ENCODE assay signal across 22 cellular contexts in the genomic region with DNA sequence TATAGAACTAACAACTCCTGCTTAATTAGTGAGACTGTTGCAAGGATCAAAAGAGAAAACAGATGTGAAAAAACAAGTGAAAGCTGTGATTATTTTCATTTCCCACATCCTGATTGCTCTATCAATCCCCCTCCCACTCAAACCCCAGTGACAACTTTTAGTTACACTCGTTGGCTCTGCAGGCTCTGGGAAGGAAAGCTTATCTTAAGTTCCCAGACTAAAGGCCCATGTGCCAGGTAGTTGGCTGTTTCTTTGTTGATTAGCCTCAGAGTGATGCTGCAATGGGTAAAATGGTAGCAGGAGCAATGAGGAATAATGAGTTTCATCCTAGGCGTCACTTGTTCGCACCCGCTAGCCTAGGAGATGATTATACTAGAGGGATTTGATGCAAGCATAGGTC.
DNase-seq lines count a peak whose midpoint lies in the region; ATAC-seq, FAIRE-seq and TF ChIP-seq lines count a peak whose summit lies in the region.
"Had no signal": no experiment of that assay in that cellular context is flagged by ENCODE, and none has a peak within 500 bp of the region (broad histone marks: within the 10 kb centered on the region; RNA-seq: fewer than 3 reads in every experiment).

No MANE protein-coding gene starts in this region.

- peak overlapping the region; percentile 98 for H3K27ac Mint-ChIP-seq in astrocyte (ENCODE audit: unreplicated experiment)
- H3K27ac Mint-ChIP-seq: activated CD8-positive, alpha-beta memory T cell treated with anti-CD3 and anti-CD28 coated beads, Interleukin-2, amount 10 ng/mL, durations not matched to agents 7 days and 5 days; stimulated activated memory B cell treated with anti-CD40 and anti-IgM and Interleukin-4, amounts not matched to agents 10 μg/mL and 1 μg/mL and 100 μg/mL, for 72 hours had no signal

- ATAC-seq in GM21825 (IDR thresholded peaks at IDR 0.05; ENCODE audit: unreplicated experiment) = no peak
- ATAC-seq: activated CD8-positive, alpha-beta memory T cell treated with anti-CD3 and anti-CD28 coated beads, Interleukin-2, amount 10 ng/mL, durations not matched to agents 7 days and 5 days; psoas muscle; stimulated activated memory B cell treated with anti-CD40 and anti-IgM and Interleukin-4, amounts not matched to agents 10 μg/mL and 1 μg/mL and 100 μg/mL, for 72 hours had no signal

- H3K4ac ChIP-seq in mesendoderm (ENCODE audit: low read depth, low read length) = no peak overlapping the region

- H3K36me3 Mint-ChIP-seq in astrocyte (ENCODE audit: low read depth, unreplicated experiment) = no peaks in the 10 kb centered on the region
- H3K36me3 Mint-ChIP-seq: activated CD8-positive, alpha-beta memory T cell treated with anti-CD3 and anti-CD28 coated beads, Interleukin-2, amount 10 ng/mL, durations not matched to agents 7 days and 5 days; stimulated activated memory B cell treated with anti-CD40 and anti-IgM and Interleukin-4, amounts not matched to agents 10 μg/mL and 1 μg/mL and 100 μg/mL, for 72 hours had no signal

- H3K79me2 ChIP-seq in astrocyte (ENCODE audit: insufficient read depth, low read length) (no peaks in the 10 kb centered on the region), mesendoderm (ENCODE audit: control insufficient read depth, insufficient read depth, low read length) (no peaks in the 10 kb centered on the region)

- no peaks in the 10 kb centered on the region for H3K27me3 ChIP-seq in AG04450 (ENCODE audit: control insufficient read depth, insufficient read depth, low read length)
- no peaks in the 10 kb centered on the region for H3K27me3 ChIP-seq in HUES48 (ENCODE audit: control insufficient read depth, insufficient read depth, low read length)
- H3K27me3 ChIP-seq in astrocyte (ENCODE audit: insufficient read depth, low read length) = no peaks in the 10 kb centered on the region
- H3K27me3 ChIP-seq in mesendoderm (ENCODE audit: insufficient read depth, low read length, poor library complexity) = no peaks in the 10 kb centered on the region
- peaks cover 0 to 10% (median 0%) of the 10 kb centered on the region in 45 donors for H3K27me3 ChIP-seq in dorsolateral prefrontal cortex
- H3K27me3 ChIP-seq: vagina had no signal

- H3K9me3 ChIP-seq in AG04450 (ENCODE audit: control insufficient read depth, insufficient read depth, low read length) = no peaks in the 10 kb centered on the region
- H3K9me3 ChIP-seq in HUES48 (ENCODE audit: control insufficient read depth, insufficient read depth, low read length) = no peaks in the 10 kb centered on the region
- no peaks in the 10 kb centered on the region for H3K9me3 ChIP-seq in astrocyte (ENCODE audit: insufficient read depth, low read depth, low read length)
- H3K9me3 ChIP-seq: psoas muscle, vagina had no signal

- H3K4me1 Mint-ChIP-seq in astrocyte (ENCODE audit: low read depth, unreplicated experiment) = peaks cover 13% of the 10 kb centered on the region
- H3K4me1 Mint-ChIP-seq: stimulated activated memory B cell treated with anti-CD40 and anti-IgM and Interleukin-4, amounts not matched to agents 10 μg/mL and 1 μg/mL and 100 μg/mL, for 72 hours had no signal

- no peak for DNase-seq in AG04450 (ENCODE audit: low read depth, low spot score)
- DNase-seq in astrocyte (ENCODE audit: low read depth) = peak; percentile 77
- DNase-seq in mesendoderm = peak; percentile 87
- DNase-seq in GM20000 (ENCODE audit: low spot score) = no peak
- DNase-seq in NCI-H1930 (lab: John Stamatoyannopoulos, UW) = no peak
- DNase-seq in dorsolateral prefrontal cortex = no peak
- DNase-seq: activated CD4-positive, alpha-beta T cell treated with anti-CD3 and anti-CD28 coated beads for 4 hours; activated CD8-positive, alpha-beta memory T cell treated with anti-CD3 and anti-CD28 coated beads, Interleukin-2, amount 10 ng/mL, durations not matched to agents 7 days and 5 days; dermis blood vessel endothelial cell; NCI-H1092; NCI-H2029 treated with DMSO at 0.1 percent for 48 hours; psoas muscle; SIG-M5; T-helper 1 cell had no signal

- no peak overlapping the region for H3K4me3 Mint-ChIP-seq in astrocyte (ENCODE audit: unreplicated experiment)
- H3K4me3 Mint-ChIP-seq: activated CD8-positive, alpha-beta memory T cell treated with anti-CD3 and anti-CD28 coated beads, Interleukin-2, amount 10 ng/mL, durations not matched to agents 7 days and 5 days; stimulated activated memory B cell treated with anti-CD40 and anti-IgM and Interleukin-4, amounts not matched to agents 10 μg/mL and 1 μg/mL and 100 μg/mL, for 72 hours had no signal

- peaks cover 14% of the 10 kb centered on the region for H3K4me1 ChIP-seq in HUES48 (ENCODE audit: control insufficient read depth, insufficient read depth, low read length)
- peaks cover 13% of the 10 kb centered on the region for H3K4me1 ChIP-seq in astrocyte (ENCODE audit: insufficient read depth, low read length)
- peaks cover 2% of the 10 kb centered on the region for H3K4me1 ChIP-seq in mesendoderm (ENCODE audit: control insufficient read depth, low read depth, low read length)
- H3K4me1 ChIP-seq: psoas muscle, vagina had no signal

- no peak overlapping the region for H3K56ac ChIP-seq in mesendoderm (ENCODE audit: low read length)

- H3K9ac ChIP-seq in HUES48 (ENCODE audit: low read depth, low read length) = no peak overlapping the region
- H3K9ac ChIP-seq in astrocyte (ENCODE audit: low read length) = peak overlapping the region; percentile 45
- H3K9ac ChIP-seq in mesendoderm (ENCODE audit: low read length) = no peak overlapping the region
- H3K9ac ChIP-seq: KMS-11 had no signal

- H3K27me3 Mint-ChIP-seq in astrocyte (ENCODE audit: low read depth, unreplicated experiment) = no peaks in the 10 kb centered on the region
- H3K27me3 Mint-ChIP-seq: stimulated activated memory B cell treated with anti-CD40 and anti-IgM and Interleukin-4, amounts not matched to agents 10 μg/mL and 1 μg/mL and 100 μg/mL, for 72 hours had no signal

- CTCF ChIA-PET in AG04450 (lab: Charles Lee) = no interaction called here

- WGBS in mesendoderm (ENCODE audit: extremely low coverage, insufficient coverage, low lambda C conversion rate) = no CpG with 5 or more reads among the region's 4 CpGs

- intact Hi-C loops in dorsolateral prefrontal cortex (cut with DNase I) = no loop called here

- no peak overlapping the region for H4K5ac ChIP-seq in mesendoderm (ENCODE audit: low read length)

- no peak overlapping the region for H4K8ac ChIP-seq in mesendoderm (ENCODE audit: low read depth, low read length)

- POLR2A ChIA-PET in AG04450 (lab: Yijun Ruan, JAX) = no interaction called here

- H3K9me3 Mint-ChIP-seq in astrocyte (ENCODE audit: unreplicated experiment) = no peaks in the 10 kb centered on the region
- H3K9me3 Mint-ChIP-seq: stimulated activated memory B cell treated with anti-CD40 and anti-IgM and Interleukin-4, amounts not matched to agents 10 μg/mL and 1 μg/mL and 100 μg/mL, for 72 hours had no signal

- H3K79me1 ChIP-seq in mesendoderm (ENCODE audit: low read length) = no peaks in the 10 kb centered on the region

- H3K4me2 ChIP-seq in astrocyte (ENCODE audit: low read length) (peak overlapping the region; percentile 41), mesendoderm (ENCODE audit: low read length) (no peak overlapping the region)
- H3K4me2 ChIP-seq: KMS-11 had no signal

- H2BK15ac ChIP-seq in mesendoderm (replicated peaks; ENCODE audit: low read depth) = peak overlapping the region; percentile 9

- no peak overlapping the region for H3K18ac ChIP-seq in mesendoderm (ENCODE audit: low read length)

- peak overlapping the region; percentile 43 for H2AFZ ChIP-seq in astrocyte (ENCODE audit: low read depth, low read length)

- no peaks in the 10 kb centered on the region for H4K20me1 ChIP-seq in astrocyte (ENCODE audit: insufficient read depth, low read length)

- H3K4me3 ChIP-seq in AG04450 (ENCODE audit: low read depth, low read length) (no peak overlapping the region), HUES48 (ENCODE audit: low read depth, low read length) (no peak overlapping the region), astrocyte (ENCODE audit: insufficient read depth, low read depth, low read length) (no peak overlapping the region), mesendoderm (ENCODE audit: low read length) (no peak overlapping the region), dorsolateral prefrontal cortex (no peak overlapping the region)
- H3K4me3 ChIP-seq: psoas muscle, vagina had no signal

- H2BK5ac ChIP-seq in mesendoderm (ENCODE audit: low read length) = no peak overlapping the region

- H3K36me3 ChIP-seq in HUES48 (ENCODE audit: control insufficient read depth, insufficient read depth, low read length) (no peaks in the 10 kb centered on the region), astrocyte (ENCODE audit: insufficient read depth, low read length) (no peaks in the 10 kb centered on the region), mesendoderm (ENCODE audit: control insufficient read depth, insufficient read depth, low read length) (no peaks in the 10 kb centered on the region)
- H3K36me3 ChIP-seq: vagina had no signal

- FAIRE-seq in astrocyte (lab: Jason Lieb, UNC) = no peak
- FAIRE-seq: D721Med, endothelial cell of umbilical vein, small intestine had no signal

- H3K27ac ChIP-seq in AG04450 (ENCODE audit: low read depth, low read length) = peak overlapping the region; percentile 77
- peak overlapping the region; percentile 17 for H3K27ac ChIP-seq in HUES48 (ENCODE audit: low read depth, low read length)
- peak overlapping the region; percentile 74 for H3K27ac ChIP-seq in astrocyte (ENCODE audit: low read depth, low read length)
- H3K27ac ChIP-seq in mesendoderm (ENCODE audit: low read depth, low read length) = no peak overlapping the region
- H3K27ac ChIP-seq in dorsolateral prefrontal cortex = no peak overlapping the region
- H3K27ac ChIP-seq: KMS-11, psoas muscle, vagina had no signal

- no peak overlapping the region for H2BK120ac ChIP-seq in mesendoderm (ENCODE audit: low read depth, low read length)

- H2AK5ac ChIP-seq in mesendoderm (ENCODE audit: low read length) = no peak overlapping the region

- no peak for TF ChIP-seq CTCF in AG04450 (IDR thresholded peaks at IDR 0.05; ENCODE audit: low read depth, low read length)
- TF ChIP-seq CTCF in astrocyte (IDR thresholded peaks at IDR 0.05; ENCODE audit: insufficient read depth, low read depth, low read length) = no peak
- TF ChIP-seq CTCF in GM20000 (IDR thresholded peaks at IDR 0.05; ENCODE audit: extremely low read depth, missing control alignments) = no peak
- no peak for TF ChIP-seq CTCF in dorsolateral prefrontal cortex (IDR thresholded peaks at IDR 0.05 in 54 of 56, conservative IDR thresholded peaks at IDR 0.05 in 2 of 56; ENCODE audit: low read depth in 1 of 56, partially characterized antibody in 56 of 56)

- no peak overlapping the region for H3K23ac ChIP-seq in mesendoderm (ENCODE audit: low read length)

Comparison
In these comparisons a context has a peak if more than half of its experiments do, and no peak if none do; other contexts are left out.
1. DNase-seq: peak in astrocyte (single experiment) and mesendoderm (single experiment); none in AG04450 (single experiment), GM20000 (single experiment), NCI-H1930 (0 of 2) and dorsolateral prefrontal cortex (0 of 10).
2. H3K27ac ChIP-seq: peak in AG04450 (single experiment), HUES48 (single experiment) and astrocyte (single experiment); none in mesendoderm (single experiment) and dorsolateral prefrontal cortex (0 of 59).